In the genomic region with DNA sequence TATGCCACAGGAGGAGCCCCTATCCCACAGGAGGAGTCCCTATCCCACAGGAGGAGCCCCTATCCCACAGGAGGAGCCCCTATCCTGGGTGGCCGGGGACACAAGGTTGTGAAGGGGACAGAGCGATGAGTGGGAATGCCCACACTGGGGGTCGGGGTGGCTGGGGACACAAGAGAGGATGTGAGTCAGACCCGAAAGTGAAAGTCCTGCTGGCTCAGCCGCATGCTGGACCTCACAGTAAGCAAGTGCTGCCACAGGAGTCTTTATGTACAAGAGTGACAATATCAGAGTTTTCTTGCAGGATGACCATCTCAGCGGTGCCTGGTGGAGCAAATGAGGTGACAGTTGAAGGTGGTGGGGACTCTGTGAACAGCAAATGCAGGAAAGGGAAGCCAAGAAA, we compare ENCODE assay signal across 1 cellular context.
TF ChIP-seq lines count a peak whose summit lies in the region.

No MANE protein-coding gene starts in this region.

TF ChIP-seq in GM12878, 131 proteins besides CTCF, POLR2A, EP300 and RAD21 (continued from another document):
- TF ChIP-seq, protein P1, sequence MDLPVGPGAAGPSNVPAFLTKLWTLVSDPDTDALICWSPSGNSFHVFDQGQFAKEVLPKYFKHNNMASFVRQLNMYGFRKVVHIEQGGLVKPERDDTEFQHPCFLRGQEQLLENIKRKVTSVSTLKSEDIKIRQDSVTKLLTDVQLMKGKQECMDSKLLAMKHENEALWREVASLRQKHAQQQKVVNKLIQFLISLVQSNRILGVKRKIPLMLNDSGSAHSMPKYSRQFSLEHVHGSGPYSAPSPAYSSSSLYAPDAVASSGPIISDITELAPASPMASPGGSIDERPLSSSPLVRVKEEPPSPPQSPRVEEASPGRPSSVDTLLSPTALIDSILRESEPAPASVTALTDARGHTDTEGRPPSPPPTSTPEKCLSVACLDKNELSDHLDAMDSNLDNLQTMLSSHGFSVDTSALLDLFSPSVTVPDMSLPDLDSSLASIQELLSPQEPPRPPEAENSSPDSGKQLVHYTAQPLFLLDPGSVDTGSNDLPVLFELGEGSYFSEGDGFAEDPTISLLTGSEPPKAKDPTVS (IDR thresholded peaks at IDR 0.05; ENCODE audit: low read depth, low read length), result no peak
- TF ChIP-seq IKZF2 (IDR thresholded peaks at IDR 0.05) (peak; percentile 55 to 68), BHLHE40 (IDR thresholded peaks at IDR 0.05; ENCODE audit: borderline replicate concordance in 1 of 2, low read depth in 2 of 2, low read length in 1 of 2) (peak in 1 of 2 experiments; percentile 48; a peak in 1 of 4 replicates), ZBTB40 (IDR thresholded peaks at IDR 0.05; ENCODE audit: borderline replicate concordance) (no peak), RELA (IDR thresholded peaks at IDR 0.05; ENCODE audit: borderline replicate concordance, partially characterized antibody) (no peak), JUND (IDR thresholded peaks at IDR 0.05; ENCODE audit: low read depth, low read length) (peak; percentile 23; the same call in 1 of the 2 replicates), TCF3 (IDR thresholded peaks at IDR 0.05; ENCODE audit: borderline replicate concordance, insufficient read depth, low read depth, low read length) (no peak), LARP7 (IDR thresholded peaks at IDR 0.05) (no peak), ASH2L (IDR thresholded peaks at IDR 0.05; ENCODE audit: borderline replicate concordance, low read depth) (no peak), TAF1 (IDR thresholded peaks at IDR 0.05; ENCODE audit: borderline replicate concordance, low read depth, low read length) (no peak), ETV6 (conservative IDR thresholded peaks at IDR 0.05 in 1 of 2, IDR thresholded peaks at IDR 0.05 in 1 of 2; ENCODE audit: borderline replicate concordance in 1 of 2, low read depth in 1 of 2) (no peak), FOXM1 (IDR thresholded peaks at IDR 0.05; ENCODE audit: low read depth, low read length) (no peak), HDAC2 (IDR thresholded peaks at IDR 0.05) (no peak), ZSCAN29 (IDR thresholded peaks at IDR 0.05) (no peak)
- TF ChIP-seq, protein P2, sequence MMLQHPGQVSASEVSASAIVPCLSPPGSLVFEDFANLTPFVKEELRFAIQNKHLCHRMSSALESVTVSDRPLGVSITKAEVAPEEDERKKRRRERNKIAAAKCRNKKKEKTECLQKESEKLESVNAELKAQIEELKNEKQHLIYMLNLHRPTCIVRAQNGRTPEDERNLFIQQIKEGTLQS (IDR thresholded peaks at IDR 0.05; ENCODE audit: borderline replicate concordance, extremely low read depth, low read depth, low read length), result no peak
